Comparison of ENCODE assay signal across 17 cellular contexts in the genomic region with DNA sequence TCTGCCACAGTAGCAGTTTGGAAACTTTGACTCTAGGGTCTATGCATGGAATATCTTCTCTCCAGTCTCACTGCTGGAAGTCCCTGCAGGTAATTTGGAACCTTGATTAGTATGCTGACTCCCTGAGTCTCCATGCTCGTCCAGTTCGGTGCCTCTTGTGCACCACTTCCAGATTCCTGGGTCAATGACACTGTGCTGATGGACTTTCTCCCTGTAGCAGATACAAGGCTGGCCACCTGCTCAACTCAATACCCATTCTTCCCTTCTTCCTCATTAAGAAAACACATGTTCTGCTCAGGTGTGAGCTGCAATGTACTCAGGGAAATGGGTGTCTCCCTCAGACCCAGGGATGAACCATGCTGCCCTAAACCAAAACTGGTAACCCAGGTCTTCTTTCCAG.
DNase-seq lines count a peak whose midpoint lies in the region; ATAC-seq, FAIRE-seq and TF ChIP-seq lines count a peak whose summit lies in the region.
"Had no signal": no experiment of that assay in that cellular context is flagged by ENCODE, and none has a peak within 500 bp of the region (broad histone marks: within the 10 kb centered on the region; RNA-seq: fewer than 3 reads in every experiment).

No MANE protein-coding gene starts in this region.

- H3K9me3 Mint-ChIP-seq in Caco-2 (ENCODE audit: unreplicated experiment), result peaks cover 11% of the 10 kb centered on the region
- H3K9me3 Mint-ChIP-seq in activated CD4-positive, alpha-beta T cell treated with anti-CD3 and anti-CD28 coated beads for 36 hours (ENCODE audit: low read depth), result no peaks in the 10 kb centered on the region
- H3K9me3 Mint-ChIP-seq: CD14-positive monocyte; CD8-positive, alpha-beta T cell; GM23338 had no signal

- WGBS in esophagus muscularis mucosa, result 96% methylated on average over 2 of the region's 2 CpGs
- WGBS in right lobe of liver (ENCODE audit: insufficient coverage, low coverage, low lambda C conversion rate, missing lambda C conversion rate), result 30% methylated on average over 2 of the region's 2 CpGs
- 91 to 93% methylated on average over 2 of the region's 2 CpGs for WGBS in sigmoid colon, 2 donors

- H3K36me3 ChIP-seq in Caco-2 (ENCODE audit: control insufficient read depth, insufficient read depth, low read length), result 0 out of 2 replicates have a peak, but pooled peaks cover 4% of the 10 kb centered on the region
- peaks cover 5 to 98% (median 60%) of the 10 kb centered on the region in 4 donors for H3K36me3 ChIP-seq in esophagus muscularis mucosa
- peaks cover 0 to 18% (median 5%) of the 10 kb centered on the region in 4 donors for H3K36me3 ChIP-seq in right lobe of liver
- peaks cover 0 to 78% (median 23%) of the 10 kb centered on the region in 4 donors for H3K36me3 ChIP-seq in sigmoid colon
- H3K36me3 ChIP-seq: BE2C had no signal

- H3K4me1 ChIP-seq in Caco-2, result peaks cover 54% of the 10 kb centered on the region
- H3K4me1 ChIP-seq in esophagus muscularis mucosa, result peaks cover 25 to 73% (median 67%) of the 10 kb centered on the region in 4 donors
- H3K4me1 ChIP-seq in right lobe of liver, result peaks cover 0 to 22% (median 3%) of the 10 kb centered on the region in 4 donors
- H3K4me1 ChIP-seq in sigmoid colon, result peaks cover 0 to 75% (median 58%) of the 10 kb centered on the region in 4 donors

- H3K4me3 ChIP-seq in Caco-2 (ENCODE audit: low read depth, low read length) (no peak overlapping the region), esophagus muscularis mucosa (no peak overlapping the region), right lobe of liver (no peak overlapping the region), sigmoid colon (no peak overlapping the region)
- H3K4me3 ChIP-seq: A549, GM23338 had no signal

- CTCF ChIA-PET in Caco-2 (lab: Charles Lee), result no interaction called here
- CTCF ChIA-PET in activated CD4-positive, alpha-beta T cell treated with anti-CD3 and anti-CD28 coated beads for 36 hours (lab: Charles Lee), result no interaction called here

- H3K27ac ChIP-seq in esophagus muscularis mucosa (replicated peaks in 1 of 4) (peak overlapping the region; percentile 37 to 76 (median 72)), right lobe of liver (no peak overlapping the region), sigmoid colon (peak overlapping the region; percentile 74 to 83 (median 79))
- H3K27ac ChIP-seq: A549 had no signal

- TF ChIP-seq EP300 in esophagus muscularis mucosa (IDR thresholded peaks at IDR 0.05), result no peak
- no peak for TF ChIP-seq EP300 in sigmoid colon (IDR thresholded peaks at IDR 0.05)

- ATAC-seq in right lobe of liver, result peak; percentile 63 to 87 (median 75)
- no peak for ATAC-seq in activated CD4-positive, alpha-beta T cell treated with anti-CD3 and anti-CD28 coated beads for 36 hours
- ATAC-seq: A549; CD8-positive, alpha-beta T cell; GM23338 had no signal

- H3K27ac Mint-ChIP-seq in Caco-2 (ENCODE audit: unreplicated experiment), result peak overlapping the region; percentile 21
- no peak overlapping the region for H3K27ac Mint-ChIP-seq in activated CD4-positive, alpha-beta T cell treated with anti-CD3 and anti-CD28 coated beads for 36 hours
- H3K27ac Mint-ChIP-seq: CD8-positive, alpha-beta T cell; GM23338 had no signal

- TF ChIP-seq CTCF in Caco-2 (IDR thresholded peaks at IDR 0.05; ENCODE audit: insufficient read depth in 1 of 2, low read depth in 1 of 2, low read length in 1 of 2, severe bottlenecking in 1 of 2, unreplicated experiment in 1 of 2) (no peak), esophagus muscularis mucosa (IDR thresholded peaks at IDR 0.05) (no peak), right lobe of liver (IDR thresholded peaks at IDR 0.05) (no peak), sigmoid colon (IDR thresholded peaks at IDR 0.05) (no peak), D721Med (IDR thresholded peaks at IDR 0.05; ENCODE audit: insufficient read depth, missing control alignments) (no peak)

- H3K27me3 ChIP-seq in Caco-2 (replicated peaks; ENCODE audit: control insufficient read depth, insufficient read depth, low read length) (no peaks in the 10 kb centered on the region), esophagus muscularis mucosa (no peaks in the 10 kb centered on the region), right lobe of liver (no peaks in the 10 kb centered on the region), sigmoid colon (no peaks in the 10 kb centered on the region)
- H3K27me3 ChIP-seq: BE2C had no signal

- H3K4me3 Mint-ChIP-seq in Caco-2 (ENCODE audit: unreplicated experiment), result no peak overlapping the region
- H3K4me3 Mint-ChIP-seq in activated CD4-positive, alpha-beta T cell treated with anti-CD3 and anti-CD28 coated beads for 36 hours, result no peak overlapping the region
- H3K4me3 Mint-ChIP-seq: CD14-positive monocyte; CD8-positive, alpha-beta T cell; GM23338 had no signal

- H3K9me3 ChIP-seq in Caco-2, result no peaks in the 10 kb centered on the region
- no peaks in the 10 kb centered on the region for H3K9me3 ChIP-seq in esophagus muscularis mucosa
- no peaks in the 10 kb centered on the region for H3K9me3 ChIP-seq in right lobe of liver
- H3K9me3 ChIP-seq in sigmoid colon, result no peaks in the 10 kb centered on the region
- H3K9me3 ChIP-seq: A549, BE2C had no signal

- FAIRE-seq in D721Med (lab: Jason Lieb, UNC), result no peak
- FAIRE-seq: A549, GM12891 had no signal

- DNase-seq in Caco-2 (no peak), esophagus muscularis mucosa (ENCODE audit: extremely low spot score) (no peak), right lobe of liver (no peak), sigmoid colon (no peak), D721Med (ENCODE audit: insufficient read length, low spot score) (no peak), NCI-H1694 (lab: John Stamatoyannopoulos, UW) (no peak)
- no peak for DNase-seq in activated CD4-positive, alpha-beta T cell treated with anti-CD3 and anti-CD28 coated beads for 36 hours
- DNase-seq: BE2C; CD8-positive, alpha-beta T cell; COR-L47; DMS 273 treated with DMSO at 0.1 percent for 48 hours; DMS79; H7 had no signal

- POLR2A ChIA-PET in Caco-2 (lab: Charles Lee), result no interaction called here
- POLR2A ChIA-PET in activated CD4-positive, alpha-beta T cell treated with anti-CD3 and anti-CD28 coated beads for 36 hours (lab: Charles Lee), result no interaction called here

- intact Hi-C loops in Caco-2 (cut with micrococcal nuclease; ENCODE audit: unreplicated experiment), result no loop called here
- intact Hi-C loops in esophagus muscularis mucosa (cut with DNase I), result no loop called here
- intact Hi-C loops in right lobe of liver (cut with DNase I), result no loop called here
- intact Hi-C loops in sigmoid colon (cut with DNase I), result loop anchor here (10.0 kb wide), 1 partner anchor 280 kb away; no protein-coding TSS in a partner anchor
- intact Hi-C loops in activated CD4-positive, alpha-beta T cell treated with anti-CD3 and anti-CD28 coated beads for 36 hours (cut with DNase I, micrococcal nuclease), result no loop called here

- peaks cover 11% of the 10 kb centered on the region for H3K36me3 Mint-ChIP-seq in Caco-2 (ENCODE audit: insufficient read depth, unreplicated experiment)
- no peaks in the 10 kb centered on the region for H3K36me3 Mint-ChIP-seq in activated CD4-positive, alpha-beta T cell treated with anti-CD3 and anti-CD28 coated beads for 36 hours (ENCODE audit: low read depth)
- H3K36me3 Mint-ChIP-seq: CD8-positive, alpha-beta T cell had no signal

- no peaks in the 10 kb centered on the region for H3K27me3 Mint-ChIP-seq in Caco-2 (ENCODE audit: insufficient read depth, unreplicated experiment)
- H3K27me3 Mint-ChIP-seq in activated CD4-positive, alpha-beta T cell treated with anti-CD3 and anti-CD28 coated beads for 36 hours, result peaks cover 3% of the 10 kb centered on the region

- BruUV-seq in Caco-2 (replicated peaks; lab: Mats Ljungman, UMichigan), result no TSS peak

- TF ChIP-seq POLR2A in esophagus muscularis mucosa (IDR thresholded peaks at IDR 0.05; ENCODE audit: low read depth), result no peak
- no peak for TF ChIP-seq POLR2A in right lobe of liver (IDR thresholded peaks at IDR 0.05)
- no peak for TF ChIP-seq POLR2A in sigmoid colon (IDR thresholded peaks at IDR 0.05)

- H3K4me1 Mint-ChIP-seq in Caco-2 (ENCODE audit: low read depth, unreplicated experiment), result peaks cover 58% of the 10 kb centered on the region
- no peaks in the 10 kb centered on the region for H3K4me1 Mint-ChIP-seq in activated CD4-positive, alpha-beta T cell treated with anti-CD3 and anti-CD28 coated beads for 36 hours

Comparison
In these comparisons a context has a peak if more than half of its experiments do, and no peak if none do; other contexts are left out.
1. H3K27ac ChIP-seq: peak in esophagus muscularis mucosa (4 of 4) and sigmoid colon (4 of 4); none in right lobe of liver (0 of 3).